ENCODE assay signal across 27 cellular contexts in genomic region chr16:57722651-57723050, GRCh38. TPM values are rescaled to one million over a fixed set of nuclear protein-coding genes. Genes with fewer than 3 reads are reported as not detected.
"Had no signal": no experiment of that assay in that cellular context is flagged by ENCODE, and none has a peak within 500 bp of the region (broad histone marks: within the 10 kb centered on the region; RNA-seq: fewer than 3 reads in every experiment).

No MANE protein-coding gene starts in this region.

- H3K4me1 ChIP-seq: colonic mucosa, gastrocnemius medialis, left lung, pancreas, sigmoid colon, suprapubic skin, transverse colon, upper lobe of right lung, uterus had no signal

- H3K4me1 Mint-ChIP-seq: naive thymus-derived CD4-positive, alpha-beta T cell; nephron had no signal

- FAIRE-seq: kidney, pancreas had no signal

- ATAC-seq: esophagus mucosa; gastrocnemius medialis; left lung; naive thymus-derived CD4-positive, alpha-beta T cell; pancreas; stimulated activated naive CD8-positive, alpha-beta T cell treated with anti-CD3 and anti-CD28 coated beads, Interleukin-15, amount 100 ng/mL, for 72 hours; upper lobe of right lung had no signal

- H3K27me3 ChIP-seq: colonic mucosa, gastrocnemius medialis, left lung, pancreas, sigmoid colon, suprapubic skin, transverse colon, upper lobe of right lung, uterus had no signal

- H3K4me3 Mint-ChIP-seq: dendritic cell treated with granulocyte-macrophage colony-stimulating factor and Interleukin-4, amounts not matched to agents 40 ng/mL and 50 ng/mL, for 4 days; endodermal cell; naive thymus-derived CD4-positive, alpha-beta T cell; nephron; stimulated activated naive CD8-positive, alpha-beta T cell treated with anti-CD3 and anti-CD28 coated beads, Interleukin-15, amount 100 ng/mL, for 72 hours had no signal

- H3K27ac Mint-ChIP-seq: dendritic cell treated with granulocyte-macrophage colony-stimulating factor and Interleukin-4, amounts not matched to agents 40 ng/mL and 50 ng/mL, for 4 days; endodermal cell; nephron; progenitor cell of endocrine pancreas had no signal

- H3K9me3 Mint-ChIP-seq: dendritic cell treated with granulocyte-macrophage colony-stimulating factor and Interleukin-4, amounts not matched to agents 40 ng/mL and 50 ng/mL, for 4 days; endodermal cell; naive thymus-derived CD4-positive, alpha-beta T cell; nephron; stimulated activated naive CD8-positive, alpha-beta T cell treated with anti-CD3 and anti-CD28 coated beads, Interleukin-15, amount 100 ng/mL, for 72 hours had no signal

- H3K36me3 ChIP-seq: colonic mucosa, gastrocnemius medialis, left lung, pancreas, sigmoid colon, suprapubic skin, transverse colon, upper lobe of right lung, uterus had no signal

- DNase-seq: colonic mucosa; effector CD8-positive, alpha-beta T cell; gastrocnemius medialis; head of caudate nucleus; kidney; midbrain; naive thymus-derived CD4-positive, alpha-beta T cell; occipital lobe; sigmoid colon; stimulated activated CD4-positive, alpha-beta T cell treated with anti-CD3 and anti-CD28 coated beads, Interleukin-4, amount 100 ng/mL, for 4 hours; stimulated activated naive CD4-positive, alpha-beta T cell; stimulated activated naive CD8-positive, alpha-beta T cell treated with anti-CD3 and anti-CD28 coated beads, Interleukin-15, amount 100 ng/mL, for 72 hours; transverse colon; upper lobe of right lung; uterus had no signal

- H3K36me3 Mint-ChIP-seq: naive thymus-derived CD4-positive, alpha-beta T cell had no signal

- H3K27ac ChIP-seq: colonic mucosa, epithelial cell of prostate, gastrocnemius medialis, left lung, pancreas, sigmoid colon, suprapubic skin, transverse colon, upper lobe of right lung, uterus had no signal

- H3K9me3 ChIP-seq: colonic mucosa, gastrocnemius medialis, left lung, pancreas, sigmoid colon, suprapubic skin, transverse colon, upper lobe of right lung, uterus had no signal

- H3K4me3 ChIP-seq: colonic mucosa, gastrocnemius medialis, left lung, pancreas, sigmoid colon, suprapubic skin, transverse colon, upper lobe of right lung, uterus had no signal

RNA-seq across cellular contexts. Expression of gene DRC7, which starts 28.0 kb away (rescaled TPM):
- total RNA-seq: colonic mucosa; esophagus mucosa; gastrocnemius medialis; glomerular endothelial cell; lower leg skin; naive thymus-derived CD4-positive, alpha-beta T cell; sigmoid colon; skeletal muscle tissue; suprapubic skin; transverse colon; upper lobe of right lung had no signal
- polyA plus RNA-seq: naive thymus-derived CD4-positive, alpha-beta T cell; sigmoid colon had no signal

RNA-seq across cellular contexts. Expression of gene ADGRG3, which starts 54.5 kb away (rescaled TPM):
- total RNA-seq: endodermal cell, progenitor cell of endocrine pancreas had no signal
- polyA plus RNA-seq: naive thymus-derived CD4-positive, alpha-beta T cell had no signal
